8 cellular contexts compared by ENCODE assay signal in genomic region chr2:177243073-177243472, GRCh38. TPM values are rescaled to one million over a fixed set of nuclear protein-coding genes. Genes with fewer than 3 reads are reported as not detected.
DNase-seq lines count a peak whose midpoint lies in the region; ATAC-seq and TF ChIP-seq lines count a peak whose summit lies in the region.

No MANE protein-coding gene starts in this region.

- no peaks in the 10 kb centered on the region for H3K27me3 Mint-ChIP-seq in stimulated activated naive CD8-positive, alpha-beta T cell treated with anti-CD3 and anti-CD28 coated beads, Interleukin-15, Interleukin-2, amounts not matched to agents 100 ng/mL and 50 ng/mL, for 24 hours
- H3K27me3 Mint-ChIP-seq in natural killer cell treated with Interleukin-12 subunit alpha and Interleukin-12 subunit beta and Interleukin-15 and Interleukin-18, amount 100 ng/mL, for 72 hours = no peaks in the 10 kb centered on the region

- H3K27ac Mint-ChIP-seq in stimulated activated naive CD8-positive, alpha-beta T cell treated with anti-CD3 and anti-CD28 coated beads, Interleukin-15, Interleukin-2, amounts not matched to agents 100 ng/mL and 50 ng/mL, for 24 hours = peak overlapping the region; percentile 85
- peak overlapping the region; percentile 83 to 86 for H3K27ac Mint-ChIP-seq in natural killer cell treated with Interleukin-12 subunit alpha and Interleukin-12 subunit beta and Interleukin-15 and Interleukin-18, amount 100 ng/mL, for 72 hours

- no peak for ATAC-seq in stimulated activated naive CD8-positive, alpha-beta T cell treated with anti-CD3 and anti-CD28 coated beads, Interleukin-15, Interleukin-2, amounts not matched to agents 100 U/mL and 50 U/mL, for 24 hours
- no peak for ATAC-seq in natural killer cell treated with Interleukin-12 subunit alpha and Interleukin-12 subunit beta and Interleukin-15 and Interleukin-18, amount 100 ng/mL, for 72 hours
- no peak for ATAC-seq in GM21528 (IDR thresholded peaks at IDR 0.05; ENCODE audit: low FRiP score, unreplicated experiment)

- peak overlapping the region; percentile 46 for H3K4me3 ChIP-seq in coronary artery

- H3K36me3 Mint-ChIP-seq in stimulated activated naive CD8-positive, alpha-beta T cell treated with anti-CD3 and anti-CD28 coated beads, Interleukin-15, Interleukin-2, amounts not matched to agents 100 ng/mL and 50 ng/mL, for 24 hours (ENCODE audit: low read depth) = peaks cover 38% of the 10 kb centered on the region
- H3K36me3 Mint-ChIP-seq in natural killer cell treated with Interleukin-12 subunit alpha and Interleukin-12 subunit beta and Interleukin-15 and Interleukin-18, amount 100 ng/mL, for 72 hours = peaks cover 6% of the 10 kb centered on the region

- no peak for DNase-seq in stimulated activated naive CD8-positive, alpha-beta T cell treated with anti-CD3 and anti-CD28 coated beads, Interleukin-15, Interleukin-2, amounts not matched to agents 100 U/mL and 50 U/mL, for 24 hours
- DNase-seq in coronary artery (ENCODE audit: low spot score) (no peak), H4 (ENCODE audit: low spot score) (no peak), kidney glomerular epithelial cell (lab: John Stamatoyannopoulos, UW) (no peak), DMS114 treated with DMSO at 0.1 percent for 48 hours (lab: John Stamatoyannopoulos, UW; ENCODE audit: unreplicated experiment) (no peak)
- DNase-seq in natural killer cell treated with Interleukin-12 subunit alpha and Interleukin-12 subunit beta and Interleukin-15 and Interleukin-18, amount 100 ng/mL, for 72 hours (ENCODE audit: low spot score) = no peak

- no peaks in the 10 kb centered on the region for H3K9me3 Mint-ChIP-seq in stimulated activated naive CD8-positive, alpha-beta T cell treated with anti-CD3 and anti-CD28 coated beads, Interleukin-15, Interleukin-2, amounts not matched to agents 100 ng/mL and 50 ng/mL, for 24 hours
- no peaks in the 10 kb centered on the region for H3K9me3 Mint-ChIP-seq in natural killer cell treated with Interleukin-12 subunit alpha and Interleukin-12 subunit beta and Interleukin-15 and Interleukin-18, amount 100 ng/mL, for 72 hours

- H3K4me1 Mint-ChIP-seq in stimulated activated naive CD8-positive, alpha-beta T cell treated with anti-CD3 and anti-CD28 coated beads, Interleukin-15, Interleukin-2, amounts not matched to agents 100 ng/mL and 50 ng/mL, for 24 hours (ENCODE audit: low read depth) = peaks cover 93% of the 10 kb centered on the region
- H3K4me1 Mint-ChIP-seq in natural killer cell treated with Interleukin-12 subunit alpha and Interleukin-12 subunit beta and Interleukin-15 and Interleukin-18, amount 100 ng/mL, for 72 hours (ENCODE audit: low read depth in 2 of 2) = peaks cover 59 to 71% of the 10 kb centered on the region in 2 donors

- H3K4me3 Mint-ChIP-seq in stimulated activated naive CD8-positive, alpha-beta T cell treated with anti-CD3 and anti-CD28 coated beads, Interleukin-15, Interleukin-2, amounts not matched to agents 100 ng/mL and 50 ng/mL, for 24 hours = peak overlapping the region; percentile 22
- H3K4me3 Mint-ChIP-seq in natural killer cell treated with Interleukin-12 subunit alpha and Interleukin-12 subunit beta and Interleukin-15 and Interleukin-18, amount 100 ng/mL, for 72 hours = peak overlapping the region; percentile 81

- TF ChIP-seq CTCF in coronary artery (IDR thresholded peaks at IDR 0.05) = no peak

- peak overlapping the region; percentile 83 to 90 for H3K27ac ChIP-seq in coronary artery

RNA-seq across cellular contexts. Expression of gene NFE2L2, which starts 21.5 kb away (rescaled TPM):
- 10 to 100 TPM; 71.2 to 96.6 TPM for total RNA-seq in natural killer cell treated with Interleukin-12 subunit alpha and Interleukin-12 subunit beta and Interleukin-15 and Interleukin-18, amount 100 ng/mL, for 72 hours
- total RNA-seq in H4 (2014; rRNA removed; shearing (Covaris generic)) = 116 and 128 TPM in 2 replicates

RNA-seq across cellular contexts. Expression of gene HNRNPA3, which starts 30.5 kb away (rescaled TPM):
- 100 to 1,000 TPM; 170 to 282 TPM for total RNA-seq in natural killer cell treated with Interleukin-12 subunit alpha and Interleukin-12 subunit beta and Interleukin-15 and Interleukin-18, amount 100 ng/mL, for 72 hours
- total RNA-seq in H4 (2014; rRNA removed; shearing (Covaris generic)) = 29.8 and 34.9 TPM in 2 replicates
